ENCODE assay signal across 11 cellular contexts in genomic region chr17:57600092-57600491, GRCh38.
DNase-seq lines count a peak whose midpoint lies in the region; ATAC-seq and TF ChIP-seq lines count a peak whose summit lies in the region.
"Had no signal": no experiment of that assay in that cellular context is flagged by ENCODE, and none has a peak within 500 bp of the region (broad histone marks: within the 10 kb centered on the region; RNA-seq: fewer than 3 reads in every experiment).

No MANE protein-coding gene starts in this region.

- DNase-seq in heart right ventricle (no peak), left ventricle myocardium superior (no peak), head of caudate nucleus (no peak), AG20443 (ENCODE audit: low spot score) (no peak)
- DNase-seq in T-helper 2 cell treated with Interferon-gamma antibody and Interleukin-4, amounts not matched to agents 5 μg/mL and 100 μg/mL, for 36 hours (ENCODE audit: low spot score), result peak; percentile 52
- peak; percentile 33 to 77 for DNase-seq in stimulated activated naive CD8-positive, alpha-beta T cell treated with anti-CD3 and anti-CD28 coated beads, Interleukin-15, amount 100 ng/mL, for 72 hours
- DNase-seq: NCI-H2029 treated with DMSO at 0.1 percent for 48 hours, occipital lobe, SJCRH30 had no signal

- peak overlapping the region in 7 of 10 donors; percentile 25 to 84 (median 61) for H3K27ac ChIP-seq in heart right ventricle
- peak overlapping the region; percentile 66 for H3K27ac ChIP-seq in cingulate gyrus (ENCODE audit: low read depth, low read length)
- H3K27ac ChIP-seq: SJCRH30 had no signal

- TF ChIP-seq CTCF in heart right ventricle (IDR thresholded peaks at IDR 0.05), result no peak

- no peak overlapping the region for H3K4me3 ChIP-seq in heart right ventricle
- H3K4me3 ChIP-seq: SJCRH30 had no signal

- H3K4me1 ChIP-seq in heart right ventricle, result peaks cover 4 to 79% (median 55%) of the 10 kb centered on the region in 9 donors

- ATAC-seq in heart right ventricle, result no peak
- no peak for ATAC-seq in left ventricle myocardium superior
- ATAC-seq in stimulated activated naive CD8-positive, alpha-beta T cell treated with anti-CD3 and anti-CD28 coated beads, Interleukin-15, amount 100 ng/mL, for 72 hours, result peak; percentile 69
- no peak for ATAC-seq in HG02840 (IDR thresholded peaks at IDR 0.05; ENCODE audit: low FRiP score, unreplicated experiment)

- intact Hi-C loops in heart right ventricle (cut with DNase I) (loop anchor here in 5 of 10 donors (5.0 to 10.0 kb wide), 4 partner anchors 62 to 465 kb away; no protein-coding TSS in a partner anchor), left ventricle myocardium superior (cut with micrococcal nuclease) (no loop called here), head of caudate nucleus (cut with DNase I) (no loop called here)

- peaks cover 3% of the 10 kb centered on the region for H3K9me3 Mint-ChIP-seq in T-helper 2 cell treated with Interferon-gamma antibody and Interleukin-4, amounts not matched to agents 5 μg/mL and 100 μg/mL, for 36 hours
- H3K9me3 Mint-ChIP-seq in stimulated activated naive CD8-positive, alpha-beta T cell treated with anti-CD3 and anti-CD28 coated beads, Interleukin-15, amount 100 ng/mL, for 72 hours, result peaks cover 0 to 3% of the 10 kb centered on the region in 2 donors

- peak overlapping the region; percentile 80 for H3K4me3 Mint-ChIP-seq in T-helper 2 cell treated with Interferon-gamma antibody and Interleukin-4, amounts not matched to agents 5 μg/mL and 100 μg/mL, for 36 hours
- peak overlapping the region; percentile 71 to 80 for H3K4me3 Mint-ChIP-seq in stimulated activated naive CD8-positive, alpha-beta T cell treated with anti-CD3 and anti-CD28 coated beads, Interleukin-15, amount 100 ng/mL, for 72 hours

- peaks cover 0 to 6% (median 0%) of the 10 kb centered on the region in 11 donors for H3K9me3 ChIP-seq in heart right ventricle
- H3K9me3 ChIP-seq: SJCRH30 had no signal

- H3K27me3 ChIP-seq in heart right ventricle, result no peaks in the 10 kb centered on the region
- H3K27me3 ChIP-seq: SJCRH30 had no signal

- WGBS in heart right ventricle, 2 donors, result 71 to 74% methylated on average over 1 of the region's 1 CpG

- peaks cover 37% of the 10 kb centered on the region for H3K36me3 Mint-ChIP-seq in T-helper 2 cell treated with Interferon-gamma antibody and Interleukin-4, amounts not matched to agents 5 μg/mL and 100 μg/mL, for 36 hours (ENCODE audit: low read depth)

- peak overlapping the region; percentile 82 for H3K27ac Mint-ChIP-seq in T-helper 2 cell treated with Interferon-gamma antibody and Interleukin-4, amounts not matched to agents 5 μg/mL and 100 μg/mL, for 36 hours
- peak overlapping the region; percentile 97 to 98 for H3K27ac Mint-ChIP-seq in stimulated activated naive CD8-positive, alpha-beta T cell treated with anti-CD3 and anti-CD28 coated beads, Interleukin-15, amount 100 ng/mL, for 72 hours

- H3K36me3 ChIP-seq in heart right ventricle, result no peaks in the 10 kb centered on the region
- H3K36me3 ChIP-seq: SJCRH30 had no signal

- peaks cover 64% of the 10 kb centered on the region for H3K4me1 Mint-ChIP-seq in T-helper 2 cell treated with Interferon-gamma antibody and Interleukin-4, amounts not matched to agents 5 μg/mL and 100 μg/mL, for 36 hours (ENCODE audit: low read depth)
- peaks cover 82% of the 10 kb centered on the region for H3K4me1 Mint-ChIP-seq in stimulated activated naive CD8-positive, alpha-beta T cell treated with anti-CD3 and anti-CD28 coated beads, Interleukin-15, amount 100 ng/mL, for 72 hours

- no peaks in the 10 kb centered on the region for H3K27me3 Mint-ChIP-seq in T-helper 2 cell treated with Interferon-gamma antibody and Interleukin-4, amounts not matched to agents 5 μg/mL and 100 μg/mL, for 36 hours (ENCODE audit: low read depth)
- H3K27me3 Mint-ChIP-seq in stimulated activated naive CD8-positive, alpha-beta T cell treated with anti-CD3 and anti-CD28 coated beads, Interleukin-15, amount 100 ng/mL, for 72 hours, result no peaks in the 10 kb centered on the region

Comparison
In these comparisons a context has a peak if more than half of its experiments do, and no peak if none do; other contexts are left out.
1. DNase-seq: peak in T-helper 2 cell treated with Interferon-gamma antibody and Interleukin-4, amounts not matched to agents 5 μg/mL and 100 μg/mL, for 36 hours (single experiment) and stimulated activated naive CD8-positive, alpha-beta T cell treated with anti-CD3 and anti-CD28 coated beads, Interleukin-15, amount 100 ng/mL, for 72 hours (2 of 2); none in heart right ventricle (0 of 2), left ventricle myocardium superior (single experiment), head of caudate nucleus (0 of 42) and AG20443 (single experiment).